ENCODE assay signal across 17 cellular contexts in genomic region chr11:44376423-44376822, GRCh38.
DNase-seq lines count a peak whose midpoint lies in the region; ATAC-seq, FAIRE-seq and TF ChIP-seq lines count a peak whose summit lies in the region.
"Had no signal": no experiment of that assay in that cellular context is flagged by ENCODE, and none has a peak within 500 bp of the region (broad histone marks: within the 10 kb centered on the region; RNA-seq: fewer than 3 reads in every experiment).

No MANE protein-coding gene starts in this region.

- no peak overlapping the region for H3K4me3 ChIP-seq in GM12865 (ENCODE audit: low read depth, low read length)
- no peak overlapping the region for H3K4me3 ChIP-seq in K562
- H3K4me3 ChIP-seq in osteoblast (ENCODE audit: insufficient read depth, low read length) = no peak overlapping the region
- H3K4me3 ChIP-seq in body of pancreas = no peak overlapping the region
- H3K4me3 ChIP-seq in transverse colon = no peak overlapping the region
- H3K4me3 ChIP-seq: GM23338 had no signal

- intact Hi-C loops in K562 (cut with micrococcal nuclease) (no loop called here), body of pancreas (cut with DNase I) (no loop called here), transverse colon (cut with DNase I; ENCODE audit: low total_unique reads) (no loop called here)

- H3K27me3 ChIP-seq in K562 (ENCODE audit: control insufficient read depth in 2 of 2, insufficient read depth in 2 of 2, low read length in 2 of 2) (peaks cover 2 to 27% of the 10 kb centered on the region in 2 experiments; a peak in 3 of 5 replicates), osteoblast (ENCODE audit: insufficient read depth, low read length) (peaks cover 16% of the 10 kb centered on the region), body of pancreas (no peaks in the 10 kb centered on the region), transverse colon (no peaks in the 10 kb centered on the region)

- H3K9me3 ChIP-seq in K562 (replicated peaks; ENCODE audit: control insufficient read depth, insufficient read depth, low read depth, low read length) (no peaks in the 10 kb centered on the region), osteoblast (ENCODE audit: low read depth, low read length) (no peaks in the 10 kb centered on the region), body of pancreas (no peaks in the 10 kb centered on the region), transverse colon (no peaks in the 10 kb centered on the region)

- peak; percentile 27; the same call in 2 of the 3 replicates for ATAC-seq in K562
- ATAC-seq in body of pancreas = no peak
- ATAC-seq: GM23338, HCT116 had no signal

- TF ChIP-seq CTCF in GM12865 (IDR thresholded peaks at IDR 0.05; ENCODE audit: insufficient read depth, low read depth, low read length, missing control alignments) = no peak
- TF ChIP-seq CTCF in K562 (IDR thresholded peaks at IDR 0.05 in 2 of 3, conservative IDR thresholded peaks at IDR 0.05 in 1 of 3; ENCODE audit: insufficient read depth in 2 of 3, low read depth in 1 of 3, low read length in 3 of 3) = no peak
- TF ChIP-seq CTCF in osteoblast (IDR thresholded peaks at IDR 0.05; ENCODE audit: extremely low read depth, low read depth, low read length) = no peak
- no peak for TF ChIP-seq CTCF in body of pancreas (IDR thresholded peaks at IDR 0.05)
- TF ChIP-seq CTCF in transverse colon (IDR thresholded peaks at IDR 0.05) = no peak

- peaks cover 0 to 13% of the 10 kb centered on the region in 2 experiments; a peak in 3 of 5 replicates for H3K4me1 ChIP-seq in K562 (replicated peaks in 1 of 2; ENCODE audit: control insufficient read depth in 2 of 2, insufficient read depth in 2 of 2, low read length in 2 of 2)
- H3K4me1 ChIP-seq in osteoblast (ENCODE audit: insufficient read depth, low read length) = no peaks in the 10 kb centered on the region
- no peaks in the 10 kb centered on the region for H3K4me1 ChIP-seq in body of pancreas
- H3K4me1 ChIP-seq in transverse colon = no peaks in the 10 kb centered on the region

- H3K27ac ChIP-seq in K562 (ENCODE audit: extremely low read depth, low read depth, low read length) = no peak overlapping the region
- no peak overlapping the region for H3K27ac ChIP-seq in osteoblast (ENCODE audit: low read depth, low read length)
- H3K27ac ChIP-seq in body of pancreas = no peak overlapping the region
- H3K27ac ChIP-seq in transverse colon = no peak overlapping the region

- H2AFZ ChIP-seq in K562 (ENCODE audit: low read depth, low read length) (no peak overlapping the region), osteoblast (ENCODE audit: low read length) (no peak overlapping the region)
- H2AFZ ChIP-seq: GM23338 had no signal

- H3K36me3 ChIP-seq in K562 (ENCODE audit: control insufficient read depth, insufficient read depth, low read length) = no peaks in the 10 kb centered on the region
- no peaks in the 10 kb centered on the region for H3K36me3 ChIP-seq in osteoblast (ENCODE audit: insufficient read depth, low read length)
- no peaks in the 10 kb centered on the region for H3K36me3 ChIP-seq in body of pancreas (replicated peaks in 1 of 2; ENCODE audit: insufficient read depth in 1 of 2, low read depth in 2 of 2)
- no peaks in the 10 kb centered on the region for H3K36me3 ChIP-seq in transverse colon

- no peak for TF ChIP-seq POLR2A in K562 (conservative IDR thresholded peaks at IDR 0.05)
- TF ChIP-seq POLR2A in body of pancreas (IDR thresholded peaks at IDR 0.05) = no peak
- TF ChIP-seq POLR2A in transverse colon (IDR thresholded peaks at IDR 0.05) = no peak

- no TSS peak for BruUV-seq in K562 (replicated peaks; lab: Mats Ljungman, UMichigan)

- FAIRE-seq in K562 (lab: Jason Lieb, UNC) = no peak
- FAIRE-seq: GM12892 had no signal

- in situ Hi-C loops in K562 (cut with MboI) = no loop called here
- in situ Hi-C loops in transverse colon (cut with MboI; ENCODE audit: low pct_ligation_motif_present in 1 of 4, low pct_unique_long_range_greater_than_20kb in 1 of 4, low sequenced_read_pairs in 3 of 4) = no loop called here

- TF ChIP-seq EP300 in K562 (IDR thresholded peaks at IDR 0.05; ENCODE audit: low read length) = no peak
- no peak for TF ChIP-seq EP300 in transverse colon (IDR thresholded peaks at IDR 0.05; ENCODE audit: low read depth)

- 25% methylated on average over 3 of the region's 4 CpGs for WGBS in K562 (ENCODE audit: insufficient coverage, low coverage, missing lambda C conversion rate)
- 62 to 82% methylated on average over 3 to 4 of the region's 4 CpGs for WGBS in body of pancreas, 2 donors
- 80 to 100% methylated on average over 1 to 4 of the region's 4 CpGs for WGBS in transverse colon (ENCODE audit: low coverage in 1 of 2), 2 donors

- H3K9ac ChIP-seq in K562 (ENCODE audit: insufficient read depth in 1 of 2, low read depth in 2 of 2, low read length in 2 of 2) = no peak overlapping the region

- H3K4me2 ChIP-seq in K562 (ENCODE audit: insufficient read depth, low read length) (no peak overlapping the region), osteoblast (ENCODE audit: insufficient read depth, low read length) (no peak overlapping the region)
- H3K4me2 ChIP-seq: GM23338 had no signal

- CTCF ChIA-PET in K562 (lab: Yijun Ruan, JAX; ENCODE audit: low intra/inter-chr PET ratio) = no interaction called here

- no peak for TF ChIP-seq RAD21 in K562 (CRISPR knock-in tag; conservative IDR thresholded peaks at IDR 0.05 in 1 of 2, IDR thresholded peaks at IDR 0.05 in 1 of 2)

- POLR2A ChIA-PET in K562 (lab: Yijun Ruan, JAX) = no interaction called here

- no peaks in the 10 kb centered on the region for H3K79me2 ChIP-seq in K562 (ENCODE audit: control insufficient read depth, insufficient read depth, low read length)
- H3K79me2 ChIP-seq in osteoblast (ENCODE audit: insufficient read depth, low read length) = no peaks in the 10 kb centered on the region

- H4K20me1 ChIP-seq in K562 (replicated peaks; ENCODE audit: control insufficient read depth, insufficient read depth, low read length) = peaks cover 3% of the 10 kb centered on the region; the same call in 1 of the 2 replicates
- no peaks in the 10 kb centered on the region for H4K20me1 ChIP-seq in osteoblast (ENCODE audit: insufficient read depth, low read length)

- no peaks in the 10 kb centered on the region for H3K9me1 ChIP-seq in K562 (ENCODE audit: control insufficient read depth, insufficient read depth, low read length)

- DNase-seq in GM12865 (ENCODE audit: low read depth) (peak; percentile 9), MV-4-11 (lab: John Stamatoyannopoulos, UW) (peak; percentile 74), K562 (ENCODE audit: extremely low read depth in 1 of 4, low spot score in 3 of 4) (no peak), osteoblast (ENCODE audit: insufficient read length, low spot score, missing footprints) (peak; percentile 39), body of pancreas (no peak), transverse colon (no peak)
- DNase-seq: C1 segment of cervical spinal cord; Calu3; CD4-positive, alpha-beta memory T cell; COR-L47; DMS53; DMS79 treated with DMSO at 0.1 percent for 48 hours; GF-D8; H9 had no signal

TF ChIP-seq in K562, 482 proteins besides CTCF, POLR2A, EP300 and RAD21:
- TF ChIP-seq NR2F6 (CRISPR knock-in tag; IDR thresholded peaks at IDR 0.05) (no peak), TFAP4 (CRISPR knock-in tag; IDR thresholded peaks at IDR 0.05; ENCODE audit: borderline replicate concordance) (peak; percentile 43; the same call in 1 of the 2 replicates), ZNF263 (CRISPR knock-in tag; IDR thresholded peaks at IDR 0.05; ENCODE audit: borderline replicate concordance) (peak; percentile 70), ZNF23 (CRISPR knock-in tag; IDR thresholded peaks at IDR 0.05) (no peak), DNMT1 (IDR thresholded peaks at IDR 0.05) (no peak)
- TF ChIP-seq, protein P1, sequence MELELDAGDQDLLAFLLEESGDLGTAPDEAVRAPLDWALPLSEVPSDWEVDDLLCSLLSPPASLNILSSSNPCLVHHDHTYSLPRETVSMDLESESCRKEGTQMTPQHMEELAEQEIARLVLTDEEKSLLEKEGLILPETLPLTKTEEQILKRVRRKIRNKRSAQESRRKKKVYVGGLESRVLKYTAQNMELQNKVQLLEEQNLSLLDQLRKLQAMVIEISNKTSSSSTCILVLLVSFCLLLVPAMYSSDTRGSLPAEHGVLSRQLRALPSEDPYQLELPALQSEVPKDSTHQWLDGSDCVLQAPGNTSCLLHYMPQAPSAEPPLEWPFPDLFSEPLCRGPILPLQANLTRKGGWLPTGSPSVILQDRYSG (tag; conservative IDR thresholded peaks at IDR 0.05; ENCODE audit: low read depth) = no peak

Comparison
In these comparisons a context has a peak if more than half of its experiments do, and no peak if none do; other contexts are left out.
1. DNase-seq: peak in GM12865 (single experiment), MV-4-11 (single experiment) and osteoblast (single experiment); none in K562 (0 of 4), body of pancreas (0 of 4) and transverse colon (single experiment).